21 cellular contexts compared by ENCODE assay signal in genomic region chr10:119111968-119112515, GRCh38. TPM values are rescaled to one million over a fixed set of nuclear protein-coding genes. Genes with fewer than 3 reads are reported as not detected.
DNase-seq lines count a peak whose midpoint lies in the region; ATAC-seq and TF ChIP-seq lines count a peak whose summit lies in the region.
"Had no signal": no experiment of that assay in that cellular context is flagged by ENCODE, and none has a peak within 500 bp of the region (broad histone marks: within the 10 kb centered on the region; RNA-seq: fewer than 3 reads in every experiment).

No MANE protein-coding gene starts in this region.

- H4K8ac ChIP-seq in mesenchymal stem cell (ENCODE audit: low read length), result no peak overlapping the region

- no peak for TF ChIP-seq CTCF in BJ (IDR thresholded peaks at IDR 0.05; ENCODE audit: insufficient read depth, low read depth, low read length)

- H2AK5ac ChIP-seq in mesenchymal stem cell (ENCODE audit: low read length, severe bottlenecking), result no peak overlapping the region

- H3K79me1 ChIP-seq in mesenchymal stem cell (replicated peaks; ENCODE audit: low read length, poor library complexity, severe bottlenecking), result peaks cover 7% of the 10 kb centered on the region

- no peak overlapping the region for H2BK12ac ChIP-seq in mesenchymal stem cell (ENCODE audit: low read length in 2 of 2)

- CTCF ChIA-PET in BJ (lab: Yijun Ruan, JAX), result interaction anchor here (0.6 kb wide), 1 partner anchor 32 kb away, joined by 4 read pairs; no protein-coding TSS in a partner anchor

- no peak overlapping the region for H3K18ac ChIP-seq in mesenchymal stem cell (ENCODE audit: low read depth in 1 of 2, low read length in 2 of 2)

- H4K91ac ChIP-seq in mesenchymal stem cell (ENCODE audit: low read length), result no peak overlapping the region

- no peak overlapping the region for H3K23ac ChIP-seq in mesenchymal stem cell (ENCODE audit: low read length in 2 of 2)

- no peak overlapping the region for H3K14ac ChIP-seq in mesenchymal stem cell (ENCODE audit: low read length in 2 of 2)

- no peaks in the 10 kb centered on the region for H3K27me3 ChIP-seq in BJ (ENCODE audit: control insufficient read depth, insufficient read depth, low read length)
- no peaks in the 10 kb centered on the region for H3K27me3 ChIP-seq in adipocyte (replicated peaks; ENCODE audit: control insufficient read depth, insufficient read depth, low read length)
- H3K27me3 ChIP-seq in mesenchymal stem cell (ENCODE audit: control insufficient read depth in 1 of 2, insufficient read depth in 1 of 2, low read length in 2 of 2), result no peaks in the 10 kb centered on the region
- H3K27me3 ChIP-seq: left lung, testis had no signal

- DNase-seq in BJ (ENCODE audit: low read depth) (peak; percentile 49), HS-5 (ENCODE audit: low read depth) (peak; percentile 52), adipocyte (ENCODE audit: low read depth) (peak; percentile 50), mesenchymal stem cell (peak; percentile 14), epidermal melanocyte (ENCODE audit: insufficient read length, low spot score) (no peak), NCI-H345 treated with DMSO at 0.1 percent for 48 hours (lab: John Stamatoyannopoulos, UW; ENCODE audit: unreplicated experiment) (no peak)
- DNase-seq: activated CD4-positive, alpha-beta T cell treated with anti-CD3 and anti-CD28 coated beads for 4 hours; activated naive CD8-positive, alpha-beta T cell treated with anti-CD3 and anti-CD28 coated beads, Interleukin-2, amount 10 ng/mL, durations not matched to agents 7 days and 5 days; activated T-cell treated with anti-CD3 and anti-CD28 coated beads for 4 hours; CD8-positive, alpha-beta T cell; effector memory CD8-positive, alpha-beta T cell; left lung; NCI-H187; NCI-H446 treated with DMSO at 0.1 percent for 48 hours; occipital lobe; stimulated activated CD4-positive, alpha-beta T cell treated with anti-CD3 and anti-CD28 coated beads, Interleukin-2, amount 100 ng/mL, for 48 hours; T1000; testis had no signal

- no peak overlapping the region for H3K4me2 ChIP-seq in mesenchymal stem cell (ENCODE audit: low read length, poor library complexity, severe bottlenecking)

- no peak for ATAC-seq in HG02884 (IDR thresholded peaks at IDR 0.05; ENCODE audit: unreplicated experiment)
- ATAC-seq: CD8-positive, alpha-beta T cell; effector memory CD8-positive, alpha-beta T cell; GM12878; left lung; sciatic nerve had no signal

- H2BK15ac ChIP-seq in mesenchymal stem cell (ENCODE audit: low read depth, poor library complexity, severe bottlenecking), result no peak overlapping the region

- POLR2A ChIA-PET in BJ (lab: Charles Lee), result interaction anchor here (0.6 to 0.7 kb wide), 3 partner anchors 20 to 94 kb away, joined by 3 to 16 read pairs (median 10); no protein-coding TSS in a partner anchor

- H2BK120ac ChIP-seq in mesenchymal stem cell (ENCODE audit: low read depth, low read length), result no peak overlapping the region

- no peaks in the 10 kb centered on the region for H3K9me3 ChIP-seq in adipocyte (ENCODE audit: control insufficient read depth, low read length)
- H3K9me3 ChIP-seq in mesenchymal stem cell (ENCODE audit: control insufficient read depth, low read length), result no peaks in the 10 kb centered on the region
- H3K9me3 ChIP-seq: left lung, testis had no signal

- peaks cover 4% of the 10 kb centered on the region; the same call in 1 of the 2 replicates for H3K36me3 ChIP-seq in BJ (ENCODE audit: control insufficient read depth, insufficient read depth, low read length)
- H3K36me3 ChIP-seq in adipocyte (ENCODE audit: control insufficient read depth, insufficient read depth, low read length, severe bottlenecking), result peaks cover 48% of the 10 kb centered on the region
- peaks cover 21 to 74% of the 10 kb centered on the region in 2 experiments for H3K36me3 ChIP-seq in mesenchymal stem cell (ENCODE audit: control insufficient read depth in 1 of 2, insufficient read depth in 2 of 2, low read depth in 1 of 2, low read length in 2 of 2)

- peaks cover 50% of the 10 kb centered on the region for H3K4me1 ChIP-seq in adipocyte (ENCODE audit: control insufficient read depth, insufficient read depth, low read length)
- H3K4me1 ChIP-seq in mesenchymal stem cell (ENCODE audit: control insufficient read depth, insufficient read depth, low read depth, low read length), result peaks cover 5% of the 10 kb centered on the region
- H3K4me1 ChIP-seq: testis had no signal

- H2BK5ac ChIP-seq in mesenchymal stem cell (ENCODE audit: low read depth, low read length, poor library complexity, severe bottlenecking), result no peak overlapping the region

- no peak overlapping the region for H2AFZ ChIP-seq in mesenchymal stem cell (ENCODE audit: low read depth, low read length)

- peak overlapping the region; percentile 65 for H3K9ac ChIP-seq in adipocyte (ENCODE audit: low read length)
- peak overlapping the region; percentile 56 for H3K9ac ChIP-seq in mesenchymal stem cell (ENCODE audit: low read length)

- H3K4ac ChIP-seq in mesenchymal stem cell (ENCODE audit: low read depth in 1 of 2, low read length in 2 of 2), result no peak overlapping the region

- 75% methylated on average over 2 of the region's 4 CpGs for WGBS in mesenchymal stem cell

- no peak overlapping the region for H3K4me3 ChIP-seq in BJ (ENCODE audit: low read depth, low read length)
- H3K4me3 ChIP-seq in adipocyte (ENCODE audit: low read length), result no peak overlapping the region
- H3K4me3 ChIP-seq in mesenchymal stem cell (ENCODE audit: insufficient read depth in 1 of 2, low read depth in 1 of 2, low read length in 2 of 2), result no peak overlapping the region
- H3K4me3 ChIP-seq: GM12878, left lung, testis had no signal

- H3K27ac ChIP-seq in mesenchymal stem cell (ENCODE audit: low read length, poor library complexity, severe bottlenecking), result no peak overlapping the region
- H3K27ac ChIP-seq: left lung, testis had no signal

RNA-seq across cellular contexts. Expression of gene DENND10, which starts 8.1 kb away (rescaled TPM):
- 86.8 and 96.4 TPM in 2 replicates for polyA plus RNA-seq in BJ (2011; rRNA removed)
- polyA minus RNA-seq in BJ (2011; rRNA and poly(A)+ RNA removed), result 34.5 and 48.5 TPM in 2 replicates
- polyA plus RNA-seq in mesenchymal stem cell (2013, experiment 1 of 2), result 113 TPM
- polyA plus RNA-seq in mesenchymal stem cell (2013, experiment 2 of 2), result 113 TPM

RNA-seq across cellular contexts. Expression of gene EIF3A, which starts 31.4 kb away (rescaled TPM):
- polyA plus RNA-seq in BJ (2011; rRNA removed), result 17.5 and 36.1 TPM in 2 replicates
- 31.0 and 53.3 TPM in 2 replicates for polyA minus RNA-seq in BJ (2011; rRNA and poly(A)+ RNA removed)
- polyA plus RNA-seq in mesenchymal stem cell (2013, experiment 1 of 2), result 129 TPM
- 127 TPM for polyA plus RNA-seq in mesenchymal stem cell (2013, experiment 2 of 2)

RNA-seq across cellular contexts. Expression of gene SFXN4, which starts 53.5 kb away (rescaled TPM):
- polyA plus RNA-seq in BJ (2011; rRNA removed), result 9.6 and 15.8 TPM in 2 replicates
- 5.4 and 5.9 TPM in 2 replicates for polyA minus RNA-seq in BJ (2011; rRNA and poly(A)+ RNA removed)
- 14.4 TPM for polyA plus RNA-seq in mesenchymal stem cell (2013, experiment 1 of 2)
- polyA plus RNA-seq in mesenchymal stem cell (2013, experiment 2 of 2), result 17.1 TPM

Comparison
In these comparisons a context has a peak if more than half of its experiments do, and no peak if none do; other contexts are left out.
1. DNase-seq: peak in BJ (single experiment), HS-5 (single experiment), adipocyte (single experiment) and mesenchymal stem cell (single experiment); none in epidermal melanocyte (single experiment) and NCI-H345 treated with DMSO at 0.1 percent for 48 hours (single experiment).